8 cellular contexts compared by ENCODE assay signal in genomic region chr20:9359561-9360308, GRCh38.
DNase-seq lines count a peak whose midpoint lies in the region; ATAC-seq and TF ChIP-seq lines count a peak whose summit lies in the region.

No MANE protein-coding gene starts in this region.

- H3K27me3 ChIP-seq in RWPE2 (ENCODE audit: insufficient read depth, poor library complexity, severe bottlenecking), result no peaks in the 10 kb centered on the region

- DNase-seq in COLO829 (ENCODE audit: low spot score) (peak; percentile 63), RWPE2 (ENCODE audit: low spot score) (no peak), fibroblast of the conjunctiva (ENCODE audit: low read depth) (peak; percentile 67), pons (ENCODE audit: low spot score) (peak; percentile 69), NCI-H226 (no peak), activated gamma-delta T cell (lab: John Stamatoyannopoulos, UW) (no peak)

- H3K9me3 ChIP-seq in RWPE2 (ENCODE audit: severe bottlenecking), result no peaks in the 10 kb centered on the region

- H3K36me3 ChIP-seq in RWPE2 (ENCODE audit: low read depth), result peaks cover 31% of the 10 kb centered on the region

- ATAC-seq in RWPE2 (ENCODE audit: low read depth), result peak; percentile 23; the same call in 1 of the 3 replicates
- ATAC-seq in GM21423 (IDR thresholded peaks at IDR 0.05; ENCODE audit: unreplicated experiment), result no peak

- H3K4me3 ChIP-seq in RWPE2 (ENCODE audit: severe bottlenecking), result no peak overlapping the region

- no peak for TF ChIP-seq EP300 in Ishikawa (IDR thresholded peaks at IDR 0.05; ENCODE audit: borderline replicate concordance)

- H3K4me1 ChIP-seq in RWPE2 (ENCODE audit: insufficient read depth, poor library complexity, severe bottlenecking), result no peaks in the 10 kb centered on the region

- peak; percentile 68 for TF ChIP-seq RAD21 in Ishikawa (IDR thresholded peaks at IDR 0.05; ENCODE audit: low read depth)

- peak; percentile 73 for TF ChIP-seq CTCF in RWPE2 (IDR thresholded peaks at IDR 0.05; ENCODE audit: poor library complexity, severe bottlenecking)

- no peak overlapping the region for H3K27ac ChIP-seq in RWPE2 (ENCODE audit: poor library complexity, severe bottlenecking)

TF ChIP-seq in Ishikawa, 13 proteins besides CTCF, POLR2A, EP300 and RAD21:
- TF ChIP-seq NFIC (IDR thresholded peaks at IDR 0.05), result no peak
- TF ChIP-seq CEBPB (IDR thresholded peaks at IDR 0.05), result no peak
- TF ChIP-seq EGR1 (IDR thresholded peaks at IDR 0.05), result no peak
- TF ChIP-seq YY1 (IDR thresholded peaks at IDR 0.05; ENCODE audit: low read depth), result no peak
- TF ChIP-seq, protein P1, sequence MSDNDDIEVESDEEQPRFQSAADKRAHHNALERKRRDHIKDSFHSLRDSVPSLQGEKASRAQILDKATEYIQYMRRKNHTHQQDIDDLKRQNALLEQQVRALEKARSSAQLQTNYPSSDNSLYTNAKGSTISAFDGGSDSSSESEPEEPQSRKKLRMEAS (IDR thresholded peaks at IDR 0.05), result no peak
- no peak for TF ChIP-seq TCF12 (IDR thresholded peaks at IDR 0.05; ENCODE audit: low read depth)
- no peak for TF ChIP-seq FOXM1 (IDR thresholded peaks at IDR 0.05; ENCODE audit: borderline replicate concordance, low read depth)
- TF ChIP-seq TAF1 (IDR thresholded peaks at IDR 0.05; ENCODE audit: low read depth), result no peak
- no peak for TF ChIP-seq REST (IDR thresholded peaks at IDR 0.05; ENCODE audit: low read depth)
- no peak for TF ChIP-seq CREB1 (IDR thresholded peaks at IDR 0.05; ENCODE audit: low read depth)
- TF ChIP-seq ZBTB7A (IDR thresholded peaks at IDR 0.05; ENCODE audit: low read depth), result no peak
- no peak for TF ChIP-seq TEAD4 (IDR thresholded peaks at IDR 0.05)
- no peak for TF ChIP-seq USF1 (IDR thresholded peaks at IDR 0.05)

Comparison
In these comparisons a context has a peak if more than half of its experiments do, and no peak if none do; other contexts are left out.
1. DNase-seq: peak in COLO829 (single experiment), fibroblast of the conjunctiva (single experiment) and pons (single experiment); none in RWPE2 (single experiment), NCI-H226 (single experiment) and activated gamma-delta T cell (single experiment).